ENCODE assay signal across 16 cellular contexts in the genomic region with DNA sequence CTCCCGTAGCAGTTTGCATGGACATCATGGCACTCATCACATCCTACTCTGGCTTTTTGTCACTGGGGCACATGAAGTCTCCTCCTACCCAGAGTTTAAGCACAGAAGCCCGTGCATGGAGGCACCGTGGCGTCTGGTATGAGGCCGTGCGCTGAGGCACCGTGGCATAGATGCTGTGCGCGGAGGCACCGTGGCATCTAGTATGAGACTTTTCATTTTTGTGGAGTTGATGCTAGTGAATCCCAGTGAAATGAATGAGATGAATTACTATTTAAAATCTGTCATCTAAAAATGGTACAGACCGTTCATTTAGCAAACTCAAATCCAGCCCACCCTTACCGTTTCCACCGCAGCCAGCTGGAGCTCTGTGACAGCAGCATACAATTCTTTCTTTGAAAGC. TPM values are rescaled to one million over a fixed set of nuclear protein-coding genes. Genes with fewer than 3 reads are reported as not detected.
DNase-seq lines count a peak whose midpoint lies in the region; ATAC-seq and TF ChIP-seq lines count a peak whose summit lies in the region.
"Had no signal": no experiment of that assay in that cellular context is flagged by ENCODE, and none has a peak within 500 bp of the region (broad histone marks: within the 10 kb centered on the region; RNA-seq: fewer than 3 reads in every experiment).

No MANE protein-coding gene starts in this region.

- H3K79me2 ChIP-seq in HCT116 (ENCODE audit: insufficient read depth, low read length), result peaks cover 14% of the 10 kb centered on the region; the same call in 1 of the 2 replicates

- DNase-seq in Ammon's horn (ENCODE audit: low spot score) (peak; percentile 25), HCT116 (ENCODE audit: low read depth, low spot score) (no peak), medulla oblongata (ENCODE audit: extremely low spot score) (peak; percentile 4), endothelial cell (ENCODE audit: low spot score) (no peak), globus pallidus (ENCODE audit: low spot score) (no peak)
- no peak for DNase-seq in effector CD8-positive, alpha-beta T cell (lab: John Stamatoyannopoulos, UW)
- DNase-seq: AML-193; CD4-positive, alpha-beta memory T cell; DMS79 treated with DMSO at 0.1 percent for 48 hours; GF-D8; H9; IMR-90 had no signal

- peak overlapping the region; percentile 31; the same call in 1 of the 2 replicates for H3K27ac ChIP-seq in HCT116 (ENCODE audit: low read depth, low read length)
- H3K27ac ChIP-seq: BLaER1 had no signal

- H3K4me1 ChIP-seq in HCT116 (ENCODE audit: control insufficient read depth in 1 of 2, insufficient read depth in 2 of 2, low read length in 2 of 2), result peaks cover 18 to 22% of the 10 kb centered on the region in 2 experiments

- no peak for ATAC-seq in HCT116
- ATAC-seq: K562 had no signal

- no peak overlapping the region for H3K4me3 Mint-ChIP-seq in endothelial cell (ENCODE audit: unreplicated experiment)
- H3K4me3 Mint-ChIP-seq: CD4-positive, alpha-beta memory T cell; H9 had no signal

- H3K9me3 Mint-ChIP-seq in endothelial cell (ENCODE audit: unreplicated experiment), result no peaks in the 10 kb centered on the region
- H3K9me3 Mint-ChIP-seq: CD14-positive monocyte, H9 had no signal

- TF ChIP-seq CTCF in HCT116 (IDR thresholded peaks at IDR 0.05 in 2 of 3, conservative IDR thresholded peaks at IDR 0.05 in 1 of 3; ENCODE audit: borderline replicate concordance in 1 of 3, insufficient read depth in 1 of 3, low read depth in 2 of 3, low read length in 2 of 3) (no peak), endothelial cell (IDR thresholded peaks at IDR 0.05; ENCODE audit: unreplicated experiment) (no peak)

- POLR2A ChIA-PET in HCT116 (lab: Charles Lee), result no interaction called here

- no peak overlapping the region for H2AFZ ChIP-seq in HCT116 (ENCODE audit: low read depth, low read length, poor library complexity, severe bottlenecking)

- H3K27me3 Mint-ChIP-seq in endothelial cell (ENCODE audit: unreplicated experiment), result peaks cover 3% of the 10 kb centered on the region

- no peaks in the 10 kb centered on the region for H3K9me2 ChIP-seq in HCT116 (ENCODE audit: insufficient read depth)

- no peaks in the 10 kb centered on the region for H3K9me3 ChIP-seq in HCT116 (ENCODE audit: control insufficient read depth in 1 of 2, insufficient read depth in 1 of 2, low read depth in 1 of 2, low read length in 2 of 2)
- H3K9me3 ChIP-seq: BLaER1 had no signal

- H3K4me1 Mint-ChIP-seq in endothelial cell (ENCODE audit: unreplicated experiment), result no peaks in the 10 kb centered on the region
- H3K4me1 Mint-ChIP-seq: CD14-positive monocyte, H9 had no signal

- TF ChIP-seq RAD21 in HCT116 (IDR thresholded peaks at IDR 0.05; ENCODE audit: low read depth), result no peak

- no peaks in the 10 kb centered on the region for H3K27me3 ChIP-seq in HCT116 (ENCODE audit: insufficient read depth, low read length)
- H3K27me3 ChIP-seq: BLaER1 had no signal

- RAD21 ChIA-PET in HCT116 (lab: Charles Lee; ENCODE audit: low non-redundant PET in 1 of 2, low total read pairs in 2 of 2, uncharacterized antibody in 2 of 2, unreplicated experiment in 2 of 2), result no interaction called here

- no TSS peak for BruUV-seq in HCT116 (replicated peaks; lab: Mats Ljungman, UMichigan)

- H3K27ac Mint-ChIP-seq in endothelial cell (ENCODE audit: unreplicated experiment), result no peak overlapping the region
- H3K27ac Mint-ChIP-seq: CD14-positive monocyte; CD4-positive, alpha-beta memory T cell; H9 had no signal

- no peaks in the 10 kb centered on the region for H4K20me1 ChIP-seq in HCT116 (ENCODE audit: insufficient read depth)
- H4K20me1 ChIP-seq: BLaER1 had no signal

- H3K9ac ChIP-seq in HCT116 (ENCODE audit: low read length), result no peak overlapping the region
- H3K9ac ChIP-seq: BLaER1 had no signal

- H3K36me3 ChIP-seq in HCT116 (ENCODE audit: control insufficient read depth in 1 of 2, insufficient read depth in 2 of 2, low read length in 2 of 2), result peaks cover 37 to 82% of the 10 kb centered on the region in 2 experiments
- H3K36me3 ChIP-seq: BLaER1 had no signal

- TF ChIP-seq POLR2A in HCT116 (IDR thresholded peaks at IDR 0.05; ENCODE audit: borderline replicate concordance, extremely low read depth, insufficient read depth, insufficient read length), result no peak

- CTCF ChIA-PET in HCT116 (lab: Charles Lee), result no interaction called here

- intact Hi-C loops in HCT116 (cut with micrococcal nuclease), result no loop called here

- no peak overlapping the region for H3K4me2 ChIP-seq in HCT116 (ENCODE audit: low read length)
- H3K4me2 ChIP-seq: BLaER1 had no signal

- H3K4me3 ChIP-seq in HCT116 (replicated peaks in 1 of 2; ENCODE audit: low read depth in 1 of 2, low read length in 2 of 2), result no peak overlapping the region
- H3K4me3 ChIP-seq: BLaER1, K562 had no signal

- H3K36me3 Mint-ChIP-seq in endothelial cell (ENCODE audit: low read depth, unreplicated experiment), result no peaks in the 10 kb centered on the region
- H3K36me3 Mint-ChIP-seq: CD14-positive monocyte; CD4-positive, alpha-beta memory T cell had no signal

TF ChIP-seq in HCT116, 20 proteins besides CTCF, POLR2A, EP300 and RAD21:
- no peak for TF ChIP-seq SIN3A (IDR thresholded peaks at IDR 0.05; ENCODE audit: low read depth)
- TF ChIP-seq REST (IDR thresholded peaks at IDR 0.05; ENCODE audit: low read depth), result no peak
- TF ChIP-seq EGR1 (IDR thresholded peaks at IDR 0.05; ENCODE audit: low read depth), result no peak
- no peak for TF ChIP-seq ATF3 (IDR thresholded peaks at IDR 0.05)
- TF ChIP-seq CEBPB (IDR thresholded peaks at IDR 0.05; ENCODE audit: low read depth), result no peak
- TF ChIP-seq ELF1 (IDR thresholded peaks at IDR 0.05; ENCODE audit: borderline replicate concordance, low read depth), result no peak

RNA-seq across cellular contexts. Expression of gene CYP24A1, which starts 11.4 kb away (rescaled TPM):
- total RNA-seq in HCT116 (2021; ENCODE audit: unreplicated experiment) (267 TPM), endothelial cell (ENCODE audit: unreplicated experiment) (not detected)
- polyA plus RNA-seq in HCT116 (2012), result 18.9 and 34.6 TPM in 2 replicates
- total RNA-seq: H1, H9, IMR-90, K562 had no signal
- polyA plus RNA-seq: CD14-positive monocyte, H1, IMR-90 had no signal

RNA-seq across cellular contexts. Expression of gene PFDN4, which starts 45.5 kb away (rescaled TPM):
- total RNA-seq in HCT116 (2021; ENCODE audit: unreplicated experiment), result 71.5 TPM
- 18.5 and 39.9 TPM in 2 replicates for polyA plus RNA-seq in HCT116 (2012)
- 43.7 TPM for total RNA-seq in endothelial cell (ENCODE audit: unreplicated experiment)

Comparison
In these comparisons a context has a peak if more than half of its experiments do, and no peak if none do; other contexts are left out.
1. DNase-seq: peak in Ammon's horn (single experiment) and medulla oblongata (single experiment); none in HCT116 (single experiment), endothelial cell (single experiment), effector CD8-positive, alpha-beta T cell (single experiment) and globus pallidus (single experiment).
2. RNA of gene CYP24A1, which starts 11.4 kb away (total RNA-seq): 267 TPM in HCT116 (single experiment); not detected in endothelial cell (single experiment); every median in the first group is over 100 times any median in the second.